In the genomic region with DNA sequence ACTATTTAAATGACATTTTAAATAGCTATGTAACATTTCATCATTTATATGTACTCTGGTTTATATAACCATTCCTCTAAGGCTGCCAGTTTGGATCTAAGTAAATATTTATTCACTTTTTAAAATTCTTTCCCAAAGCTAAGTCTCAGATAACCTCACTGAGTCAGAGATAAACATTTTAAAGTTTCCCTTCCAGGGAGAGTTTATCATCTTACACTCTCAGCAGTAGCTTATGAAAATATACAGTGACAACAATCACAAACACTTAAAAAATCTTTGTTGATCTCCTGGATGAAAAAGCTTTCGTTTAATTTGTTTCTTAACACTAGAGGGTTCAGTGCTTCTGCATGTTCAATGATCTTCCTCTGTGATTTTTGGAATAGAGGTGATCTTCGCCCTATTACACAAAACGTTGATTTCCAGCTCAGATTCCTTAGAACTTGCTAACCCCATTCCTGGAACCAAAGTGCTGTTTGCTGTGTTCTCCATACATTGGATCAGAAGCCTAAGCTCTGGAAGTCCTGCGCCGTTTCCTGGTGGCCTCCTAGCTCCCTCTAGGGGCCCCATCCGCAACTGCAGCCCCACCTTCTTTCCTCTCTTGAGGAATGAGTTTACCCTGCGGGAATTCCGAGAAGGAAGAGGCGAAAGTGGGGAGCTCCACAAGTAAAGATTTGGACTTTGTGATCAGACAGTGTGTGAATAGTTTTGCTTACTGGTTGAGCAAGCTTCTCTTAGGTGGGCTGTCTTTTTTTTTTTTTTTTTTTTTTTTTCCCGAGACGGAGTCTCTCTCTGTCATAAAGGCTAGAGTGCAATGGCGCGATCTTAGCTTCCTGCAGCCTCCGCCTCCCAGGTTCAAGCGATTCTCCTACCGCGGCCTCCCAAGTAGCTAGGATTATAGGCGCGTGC, we compare ENCODE assay signal across 1 cellular context.
A peak's percentile ranks its signal among the peaks of the same experiment; 100 is the strongest.
TF ChIP-seq lines count a peak whose summit lies in the region.

No MANE protein-coding gene starts in this region.

TF ChIP-seq in K562, 482 proteins besides CTCF, POLR2A, EP300 and RAD21:
- peak; percentile 19; the same call in 1 of the 2 replicates for TF ChIP-seq ATF7 (IDR thresholded peaks at IDR 0.05)
- TF ChIP-seq RBM22 (IDR thresholded peaks at IDR 0.05; ENCODE audit: low read depth, low read length, poor library complexity, severe bottlenecking): no peak
- no peak for TF ChIP-seq NONO (IDR thresholded peaks at IDR 0.05; ENCODE audit: low read depth in 2 of 2, low read length in 1 of 2)
- TF ChIP-seq, protein P1, sequence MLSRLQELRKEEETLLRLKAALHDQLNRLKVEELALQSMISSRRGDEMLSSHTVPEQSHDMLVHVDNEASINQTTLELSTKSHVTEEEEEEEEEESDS (CRISPR knock-in tag; IDR thresholded peaks at IDR 0.05): no peak
- TF ChIP-seq VEZF1 (CRISPR knock-in tag; IDR thresholded peaks at IDR 0.05): 0 out of 2 replicates have a peak, but pooled peaks have one; percentile 25
- TF ChIP-seq, protein P2, sequence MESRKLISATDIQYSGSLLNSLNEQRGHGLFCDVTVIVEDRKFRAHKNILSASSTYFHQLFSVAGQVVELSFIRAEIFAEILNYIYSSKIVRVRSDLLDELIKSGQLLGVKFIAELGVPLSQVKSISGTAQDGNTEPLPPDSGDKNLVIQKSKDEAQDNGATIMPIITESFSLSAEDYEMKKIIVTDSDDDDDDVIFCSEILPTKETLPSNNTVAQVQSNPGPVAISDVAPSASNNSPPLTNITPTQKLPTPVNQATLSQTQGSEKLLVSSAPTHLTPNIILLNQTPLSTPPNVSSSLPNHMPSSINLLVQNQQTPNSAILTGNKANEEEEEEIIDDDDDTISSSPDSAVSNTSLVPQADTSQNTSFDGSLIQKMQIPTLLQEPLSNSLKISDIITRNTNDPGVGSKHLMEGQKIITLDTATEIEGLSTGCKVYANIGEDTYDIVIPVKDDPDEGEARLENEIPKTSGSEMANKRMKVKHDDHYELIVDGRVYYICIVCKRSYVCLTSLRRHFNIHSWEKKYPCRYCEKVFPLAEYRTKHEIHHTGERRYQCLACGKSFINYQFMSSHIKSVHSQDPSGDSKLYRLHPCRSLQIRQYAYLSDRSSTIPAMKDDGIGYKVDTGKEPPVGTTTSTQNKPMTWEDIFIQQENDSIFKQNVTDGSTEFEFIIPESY (CRISPR knock-in tag; IDR thresholded peaks at IDR 0.05): no peak
- peak; percentile 55 for TF ChIP-seq ELF1 (tag; IDR thresholded peaks at IDR 0.05)
- TF ChIP-seq, protein P3, sequence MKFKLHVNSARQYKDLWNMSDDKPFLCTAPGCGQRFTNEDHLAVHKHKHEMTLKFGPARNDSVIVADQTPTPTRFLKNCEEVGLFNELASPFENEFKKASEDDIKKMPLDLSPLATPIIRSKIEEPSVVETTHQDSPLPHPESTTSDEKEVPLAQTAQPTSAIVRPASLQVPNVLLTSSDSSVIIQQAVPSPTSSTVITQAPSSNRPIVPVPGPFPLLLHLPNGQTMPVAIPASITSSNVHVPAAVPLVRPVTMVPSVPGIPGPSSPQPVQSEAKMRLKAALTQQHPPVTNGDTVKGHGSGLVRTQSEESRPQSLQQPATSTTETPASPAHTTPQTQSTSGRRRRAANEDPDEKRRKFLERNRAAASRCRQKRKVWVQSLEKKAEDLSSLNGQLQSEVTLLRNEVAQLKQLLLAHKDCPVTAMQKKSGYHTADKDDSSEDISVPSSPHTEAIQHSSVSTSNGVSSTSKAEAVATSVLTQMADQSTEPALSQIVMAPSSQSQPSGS (CRISPR knock-in tag; IDR thresholded peaks at IDR 0.05): no peak
- peak; percentile 71 for TF ChIP-seq SMC3 (conservative IDR thresholded peaks at IDR 0.05; ENCODE audit: insufficient read depth, low read depth, low read length)
- 0 out of 2 replicates have a peak, but pooled peaks have one; percentile 16 for TF ChIP-seq CC2D1A (IDR thresholded peaks at IDR 0.05)
- TF ChIP-seq DEAF1 (CRISPR knock-in tag; IDR thresholded peaks at IDR 0.05): 0 out of 2 replicates have a peak, but pooled peaks have one; percentile 39
- TF ChIP-seq ZNF23 (CRISPR knock-in tag; IDR thresholded peaks at IDR 0.05): no peak
- peak; percentile 40; the same call in 1 of the 2 replicates for TF ChIP-seq STAG1 (CRISPR knock-in tag; IDR thresholded peaks at IDR 0.05; ENCODE audit: borderline replicate concordance)
- TF ChIP-seq SMAD3 (CRISPR knock-in tag; conservative IDR thresholded peaks at IDR 0.05): 0 out of 2 replicates have a peak, but pooled peaks have one; percentile 42
- 0 out of 4 replicates have a peak, but pooled peaks of 1 of the 2 experiments have one; percentile 39 for TF ChIP-seq RCOR1 (IDR thresholded peaks at IDR 0.05; ENCODE audit: borderline replicate concordance in 1 of 2, low read depth in 2 of 2, low read length in 2 of 2)
- peak in 1 of 2 experiments; percentile 31; a peak in 1 of 4 replicates for TF ChIP-seq MAZ (CRISPR knock-in tag; conservative IDR thresholded peaks at IDR 0.05 in 1 of 2, IDR thresholded peaks at IDR 0.05 in 1 of 2)
- 0 out of 2 replicates have a peak, but pooled peaks have one; percentile 23 for TF ChIP-seq IFI16 (CRISPR knock-in tag; IDR thresholded peaks at IDR 0.05)
- TF ChIP-seq, protein P4, sequence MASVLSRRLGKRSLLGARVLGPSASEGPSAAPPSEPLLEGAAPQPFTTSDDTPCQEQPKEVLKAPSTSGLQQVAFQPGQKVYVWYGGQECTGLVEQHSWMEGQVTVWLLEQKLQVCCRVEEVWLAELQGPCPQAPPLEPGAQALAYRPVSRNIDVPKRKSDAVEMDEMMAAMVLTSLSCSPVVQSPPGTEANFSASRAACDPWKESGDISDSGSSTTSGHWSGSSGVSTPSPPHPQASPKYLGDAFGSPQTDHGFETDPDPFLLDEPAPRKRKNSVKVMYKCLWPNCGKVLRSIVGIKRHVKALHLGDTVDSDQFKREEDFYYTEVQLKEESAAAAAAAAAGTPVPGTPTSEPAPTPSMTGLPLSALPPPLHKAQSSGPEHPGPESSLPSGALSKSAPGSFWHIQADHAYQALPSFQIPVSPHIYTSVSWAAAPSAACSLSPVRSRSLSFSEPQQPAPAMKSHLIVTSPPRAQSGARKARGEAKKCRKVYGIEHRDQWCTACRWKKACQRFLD (CRISPR knock-in tag; IDR thresholded peaks at IDR 0.05): 0 out of 2 replicates have a peak, but pooled peaks have one; percentile 57
- TF ChIP-seq EHMT2 (IDR thresholded peaks at IDR 0.05): no peak
- TF ChIP-seq CBX3 (IDR thresholded peaks at IDR 0.05; ENCODE audit: borderline replicate concordance in 1 of 2, low read length in 2 of 2): peak in 1 of 2 experiments; percentile 18; a peak in 1 of 3 replicates
- TF ChIP-seq RB1 (IDR thresholded peaks at IDR 0.05; ENCODE audit: low read depth): peak; percentile 42; the same call in 1 of the 2 replicates
- peak; percentile 72 for TF ChIP-seq KLF16 (IDR thresholded peaks at IDR 0.05)
- TF ChIP-seq NRF1 (conservative IDR thresholded peaks at IDR 0.05 in 1 of 2, IDR thresholded peaks at IDR 0.05 in 1 of 2): 0 out of 4 replicates have a peak, but pooled peaks of 1 of the 2 experiments have one; percentile 23
- 0 out of 2 replicates have a peak, but pooled peaks have one; percentile 45 for TF ChIP-seq E2F1 (CRISPR knock-in tag; IDR thresholded peaks at IDR 0.05)
- TF ChIP-seq IRF2 (CRISPR knock-in tag; IDR thresholded peaks at IDR 0.05): no peak
- TF ChIP-seq, protein P5, sequence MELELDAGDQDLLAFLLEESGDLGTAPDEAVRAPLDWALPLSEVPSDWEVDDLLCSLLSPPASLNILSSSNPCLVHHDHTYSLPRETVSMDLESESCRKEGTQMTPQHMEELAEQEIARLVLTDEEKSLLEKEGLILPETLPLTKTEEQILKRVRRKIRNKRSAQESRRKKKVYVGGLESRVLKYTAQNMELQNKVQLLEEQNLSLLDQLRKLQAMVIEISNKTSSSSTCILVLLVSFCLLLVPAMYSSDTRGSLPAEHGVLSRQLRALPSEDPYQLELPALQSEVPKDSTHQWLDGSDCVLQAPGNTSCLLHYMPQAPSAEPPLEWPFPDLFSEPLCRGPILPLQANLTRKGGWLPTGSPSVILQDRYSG (tag; conservative IDR thresholded peaks at IDR 0.05; ENCODE audit: low read depth): no peak
- TF ChIP-seq CCNT2 (IDR thresholded peaks at IDR 0.05; ENCODE audit: borderline replicate concordance, extremely low read depth, insufficient read length, low read depth, low read length): no peak
- no peak for TF ChIP-seq XRCC4 (IDR thresholded peaks at IDR 0.05; ENCODE audit: extremely low read depth, insufficient read depth, insufficient read length)
- peak; percentile 98 for TF ChIP-seq ZNF707 (CRISPR knock-in tag; conservative IDR thresholded peaks at IDR 0.05)
- no peak for TF ChIP-seq CCAR2 (IDR thresholded peaks at IDR 0.05; ENCODE audit: low read depth, low read length)
- no peak for TF ChIP-seq PHTF2 (CRISPR knock-in tag; IDR thresholded peaks at IDR 0.05)
- no peak for TF ChIP-seq POLR2G (IDR thresholded peaks at IDR 0.05; ENCODE audit: low read depth, low read length)
- TF ChIP-seq MNT (conservative IDR thresholded peaks at IDR 0.05): 0 out of 4 replicates have a peak, but pooled peaks of 1 of the 2 experiments have one; percentile 8
- peak; percentile 38; the same call in 1 of the 2 replicates for TF ChIP-seq ZNF384 (IDR thresholded peaks at IDR 0.05; ENCODE audit: low read depth, low read length)
- TF ChIP-seq CTCFL (IDR thresholded peaks at IDR 0.05; ENCODE audit: borderline replicate concordance, insufficient read depth, low read depth, low read length, poor library complexity, severe bottlenecking): peak; percentile 16
- TF ChIP-seq MED1 (CRISPR knock-in tag; IDR thresholded peaks at IDR 0.05; ENCODE audit: borderline replicate concordance): no peak
- TF ChIP-seq PYGO2 (tag; IDR thresholded peaks at IDR 0.05): no peak
